5 cellular contexts compared by ENCODE assay signal in the genomic region with DNA sequence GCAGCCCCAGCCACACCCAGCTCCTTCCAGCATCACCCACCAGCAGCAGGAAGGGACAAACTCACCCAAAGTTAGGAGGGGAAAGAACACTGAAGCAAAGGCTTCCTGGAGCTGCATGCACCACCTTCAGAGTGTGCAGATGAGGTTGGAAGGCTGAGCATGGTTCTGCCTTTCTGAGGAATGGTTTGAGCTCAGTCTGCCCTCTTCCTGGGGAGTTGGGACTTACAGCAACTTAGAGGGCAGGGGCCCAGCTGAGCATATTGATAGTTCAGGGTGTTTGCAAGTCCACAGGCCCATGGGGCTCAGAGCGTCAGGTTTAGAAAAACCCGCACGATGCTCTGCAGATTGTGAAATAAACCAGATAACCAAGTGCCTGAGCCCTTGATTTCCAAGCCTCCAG. TPM values are rescaled to one million over a fixed set of nuclear protein-coding genes. Genes with fewer than 3 reads are reported as not detected.
"Had no signal": no experiment of that assay in that cellular context is flagged by ENCODE, and none has a peak within 500 bp of the region (broad histone marks: within the 10 kb centered on the region; RNA-seq: fewer than 3 reads in every experiment).

No MANE protein-coding gene starts in this region.

RNA-seq across cellular contexts. Expression of a gene that starts 3.8 kb away (rescaled TPM):
- total RNA-seq: H1, HT-29 had no signal
- polyA plus RNA-seq: IgD-negative memory B cell had no signal

RNA-seq across cellular contexts. Expression of a gene that starts 11.4 kb away (rescaled TPM):
- total RNA-seq: GM23248, H1, H9, HT-29 had no signal
- polyA plus RNA-seq: H1, IgD-negative memory B cell had no signal
